ENCODE assay signal across 1 cellular context in the genomic region with DNA sequence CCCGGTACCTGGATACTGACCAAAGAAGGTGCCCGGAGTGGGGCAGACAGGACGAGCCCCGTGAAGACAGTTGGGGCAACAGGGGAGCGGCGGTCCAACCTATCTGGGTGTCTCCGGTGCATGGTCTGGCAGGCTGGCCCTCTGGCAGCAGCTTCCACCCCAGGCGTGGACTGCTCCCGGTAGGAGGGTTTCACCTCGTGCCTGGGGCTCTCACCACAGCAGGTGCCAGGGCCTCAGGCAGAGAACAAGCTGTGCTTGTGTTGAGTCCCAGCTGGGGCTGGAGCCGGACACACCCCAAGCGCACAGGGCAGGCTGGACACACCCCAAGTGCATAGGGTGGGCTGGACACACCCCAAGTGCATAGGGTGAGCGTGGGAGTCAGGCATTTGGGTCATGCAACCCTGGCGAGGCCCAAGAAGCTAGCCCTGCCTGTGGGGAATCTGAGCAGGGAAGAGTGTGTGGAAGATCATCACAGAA.
TF ChIP-seq lines count a peak whose summit lies in the region.

No MANE protein-coding gene starts in this region.

TF ChIP-seq in GM23338, 12 proteins besides CTCF, POLR2A, EP300 and RAD21:
- TF ChIP-seq, protein P1, sequence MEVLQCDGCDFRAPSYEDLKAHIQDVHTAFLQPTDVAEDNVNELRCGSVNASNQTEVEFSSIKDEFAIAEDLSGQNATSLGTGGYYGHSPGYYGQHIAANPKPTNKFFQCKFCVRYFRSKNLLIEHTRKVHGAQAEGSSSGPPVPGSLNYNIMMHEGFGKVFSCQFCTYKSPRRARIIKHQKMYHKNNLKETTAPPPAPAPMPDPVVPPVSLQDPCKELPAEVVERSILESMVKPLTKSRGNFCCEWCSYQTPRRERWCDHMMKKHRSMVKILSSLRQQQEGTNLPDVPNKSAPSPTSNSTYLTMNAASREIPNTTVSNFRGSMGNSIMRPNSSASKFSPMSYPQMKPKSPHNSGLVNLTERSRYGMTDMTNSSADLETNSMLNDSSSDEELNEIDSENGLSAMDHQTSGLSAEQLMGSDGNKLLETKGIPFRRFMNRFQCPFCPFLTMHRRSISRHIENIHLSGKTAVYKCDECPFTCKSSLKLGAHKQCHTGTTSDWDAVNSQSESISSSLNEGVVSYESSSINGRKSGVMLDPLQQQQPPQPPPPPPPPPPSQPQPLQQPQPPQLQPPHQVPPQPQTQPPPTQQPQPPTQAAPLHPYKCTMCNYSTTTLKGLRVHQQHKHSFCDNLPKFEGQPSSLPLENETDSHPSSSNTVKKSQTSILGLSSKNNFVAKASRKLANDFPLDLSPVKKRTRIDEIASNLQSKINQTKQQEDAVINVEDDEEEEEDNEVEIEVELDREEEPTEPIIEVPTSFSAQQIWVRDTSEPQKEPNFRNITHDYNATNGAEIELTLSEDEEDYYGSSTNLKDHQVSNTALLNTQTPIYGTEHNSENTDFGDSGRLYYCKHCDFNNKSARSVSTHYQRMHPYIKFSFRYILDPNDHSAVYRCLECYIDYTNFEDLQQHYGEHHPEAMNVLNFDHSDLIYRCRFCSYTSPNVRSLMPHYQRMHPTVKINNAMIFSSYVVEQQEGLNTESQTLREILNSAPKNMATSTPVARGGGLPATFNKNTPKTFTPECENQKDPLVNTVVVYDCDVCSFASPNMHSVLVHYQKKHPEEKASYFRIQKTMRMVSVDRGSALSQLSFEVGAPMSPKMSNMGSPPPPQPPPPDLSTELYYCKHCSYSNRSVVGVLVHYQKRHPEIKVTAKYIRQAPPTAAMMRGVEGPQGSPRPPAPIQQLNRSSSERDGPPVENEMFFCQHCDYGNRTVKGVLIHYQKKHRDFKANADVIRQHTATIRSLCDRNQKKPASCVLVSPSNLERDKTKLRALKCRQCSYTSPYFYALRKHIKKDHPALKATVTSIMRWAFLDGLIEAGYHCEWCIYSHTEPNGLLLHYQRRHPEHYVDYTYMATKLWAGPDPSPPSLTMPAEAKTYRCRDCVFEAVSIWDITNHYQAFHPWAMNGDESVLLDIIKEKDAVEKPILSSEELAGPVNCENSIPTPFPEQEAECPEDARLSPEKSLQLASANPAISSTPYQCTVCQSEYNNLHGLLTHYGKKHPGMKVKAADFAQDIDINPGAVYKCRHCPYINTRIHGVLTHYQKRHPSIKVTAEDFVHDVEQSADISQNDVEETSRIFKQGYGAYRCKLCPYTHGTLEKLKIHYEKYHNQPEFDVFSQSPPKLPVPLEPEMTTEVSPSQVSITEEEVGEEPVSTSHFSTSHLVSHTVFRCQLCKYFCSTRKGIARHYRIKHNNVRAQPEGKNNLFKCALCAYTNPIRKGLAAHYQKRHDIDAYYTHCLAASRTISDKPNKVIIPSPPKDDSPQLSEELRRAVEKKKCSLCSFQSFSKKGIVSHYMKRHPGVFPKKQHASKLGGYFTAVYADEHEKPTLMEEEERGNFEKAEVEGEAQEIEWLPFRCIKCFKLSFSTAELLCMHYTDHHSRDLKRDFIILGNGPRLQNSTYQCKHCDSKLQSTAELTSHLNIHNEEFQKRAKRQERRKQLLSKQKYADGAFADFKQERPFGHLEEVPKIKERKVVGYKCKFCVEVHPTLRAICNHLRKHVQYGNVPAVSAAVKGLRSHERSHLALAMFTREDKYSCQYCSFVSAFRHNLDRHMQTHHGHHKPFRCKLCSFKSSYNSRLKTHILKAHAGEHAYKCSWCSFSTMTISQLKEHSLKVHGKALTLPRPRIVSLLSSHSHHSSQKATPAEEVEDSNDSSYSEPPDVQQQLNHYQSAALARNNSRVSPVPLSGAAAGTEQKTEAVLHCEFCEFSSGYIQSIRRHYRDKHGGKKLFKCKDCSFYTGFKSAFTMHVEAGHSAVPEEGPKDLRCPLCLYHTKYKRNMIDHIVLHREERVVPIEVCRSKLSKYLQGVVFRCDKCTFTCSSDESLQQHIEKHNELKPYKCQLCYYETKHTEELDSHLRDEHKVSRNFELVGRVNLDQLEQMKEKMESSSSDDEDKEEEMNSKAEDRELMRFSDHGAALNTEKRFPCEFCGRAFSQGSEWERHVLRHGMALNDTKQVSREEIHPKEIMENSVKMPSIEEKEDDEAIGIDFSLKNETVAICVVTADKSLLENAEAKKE (CRISPR knock-in tag; IDR thresholded peaks at IDR 0.05): no peak
- TF ChIP-seq EZH2phosphoT487 (IDR thresholded peaks at IDR 0.05; ENCODE audit: unreplicated experiment) (no peak), NANOG (IDR thresholded peaks at IDR 0.05; ENCODE audit: borderline replicate concordance) (no peak), JUNB (IDR thresholded peaks at IDR 0.05; ENCODE audit: unreplicated experiment) (no peak), POLR2AphosphoS5 (IDR thresholded peaks at IDR 0.05; ENCODE audit: low read depth) (no peak), ZNF114 (CRISPR knock-in tag; IDR thresholded peaks at IDR 0.05) (no peak), ZNF331 (CRISPR knock-in tag; IDR thresholded peaks at IDR 0.05; ENCODE audit: low read depth) (no peak)
- TF ChIP-seq, protein P2, sequence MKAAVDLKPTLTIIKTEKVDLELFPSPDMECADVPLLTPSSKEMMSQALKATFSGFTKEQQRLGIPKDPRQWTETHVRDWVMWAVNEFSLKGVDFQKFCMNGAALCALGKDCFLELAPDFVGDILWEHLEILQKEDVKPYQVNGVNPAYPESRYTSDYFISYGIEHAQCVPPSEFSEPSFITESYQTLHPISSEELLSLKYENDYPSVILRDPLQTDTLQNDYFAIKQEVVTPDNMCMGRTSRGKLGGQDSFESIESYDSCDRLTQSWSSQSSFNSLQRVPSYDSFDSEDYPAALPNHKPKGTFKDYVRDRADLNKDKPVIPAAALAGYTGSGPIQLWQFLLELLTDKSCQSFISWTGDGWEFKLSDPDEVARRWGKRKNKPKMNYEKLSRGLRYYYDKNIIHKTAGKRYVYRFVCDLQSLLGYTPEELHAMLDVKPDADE (IDR thresholded peaks at IDR 0.05): no peak
